ENCODE assay signal across 8 cellular contexts in genomic region chr9:128419061-128419925, GRCh38. TPM values are rescaled to one million over a fixed set of nuclear protein-coding genes. Genes with fewer than 3 reads are reported as not detected.
DNase-seq lines count a peak whose midpoint lies in the region; ATAC-seq, FAIRE-seq and TF ChIP-seq lines count a peak whose summit lies in the region.

No MANE protein-coding gene starts in this region.

- no peak for ATAC-seq in CD4-positive, alpha-beta T cell (ENCODE audit: poor library complexity)
- ATAC-seq in activated naive CD8-positive, alpha-beta T cell treated with anti-CD3 and anti-CD28 coated beads, Interleukin-2, amount 10 ng/mL, durations not matched to agents 7 days and 5 days (ENCODE audit: low read depth), result no peak
- no peak for ATAC-seq in left lobe of liver

- no peak overlapping the region for H3K27ac ChIP-seq in CD4-positive, alpha-beta T cell (ENCODE audit: low read depth, low read length)
- H3K27ac ChIP-seq in keratinocyte (ENCODE audit: control insufficient read depth, insufficient read depth, low read length) (no peak overlapping the region), uterus (peak overlapping the region; percentile 78 to 93)

- H3K36me3 Mint-ChIP-seq in CD4-positive, alpha-beta T cell (ENCODE audit: low read depth), result no peaks in the 10 kb centered on the region
- H3K36me3 Mint-ChIP-seq in activated naive CD8-positive, alpha-beta T cell treated with anti-CD3 and anti-CD28 coated beads, Interleukin-2, amount 10 ng/mL, durations not matched to agents 7 days and 5 days, result no peaks in the 10 kb centered on the region

- no peaks in the 10 kb centered on the region for H3K9me3 ChIP-seq in CD4-positive, alpha-beta T cell (ENCODE audit: control insufficient read depth, low read length)
- H3K9me3 ChIP-seq in keratinocyte (ENCODE audit: control insufficient read depth, low read depth, low read length) (no peaks in the 10 kb centered on the region), uterus (no peaks in the 10 kb centered on the region), MG63 (no peaks in the 10 kb centered on the region)

- CTCF ChIA-PET in CD4-positive, alpha-beta T cell (lab: Charles Lee), result interaction anchor here (1.0 to 2.5 kb wide), 6 partner anchors 8 to 399 kb away, joined by 3 to 18 read pairs (median 4); partner anchors contain the start of genes ENDOG and URM1

- H4K20me1 ChIP-seq in keratinocyte (ENCODE audit: control insufficient read depth, extremely low read depth, insufficient read depth, low read length), result no peaks in the 10 kb centered on the region

- peaks cover 0 to under 1% of the 10 kb centered on the region in 2 experiments for H3K36me3 ChIP-seq in keratinocyte (ENCODE audit: control insufficient read depth in 2 of 2, extremely low read depth in 1 of 2, insufficient read depth in 2 of 2, low read length in 2 of 2)
- H3K36me3 ChIP-seq in uterus, result no peaks in the 10 kb centered on the region
- H3K36me3 ChIP-seq in MG63, result no peaks in the 10 kb centered on the region

- no peak for TF ChIP-seq POLR2A in uterus (IDR thresholded peaks at IDR 0.05)

- dilution Hi-C loops in keratinocyte (cut with MboI; ENCODE audit: extremely low pct_ligation_motif_present, low sequenced_read_pairs), result no loop called here

- peaks cover 47% of the 10 kb centered on the region for H3K27me3 ChIP-seq in CD4-positive, alpha-beta T cell (ENCODE audit: control insufficient read depth, insufficient read depth, low read length)
- H3K27me3 ChIP-seq in keratinocyte (ENCODE audit: control insufficient read depth, extremely low read depth, insufficient read depth, low read length) (no peaks in the 10 kb centered on the region), uterus (peaks cover 0 to 3% of the 10 kb centered on the region in 2 donors), MG63 (no peaks in the 10 kb centered on the region)

- no peaks in the 10 kb centered on the region for H3K9me3 Mint-ChIP-seq in CD4-positive, alpha-beta T cell
- no peaks in the 10 kb centered on the region for H3K9me3 Mint-ChIP-seq in activated naive CD8-positive, alpha-beta T cell treated with anti-CD3 and anti-CD28 coated beads, Interleukin-2, amount 10 ng/mL, durations not matched to agents 7 days and 5 days

- peak overlapping the region; percentile 72 for H3K4me2 ChIP-seq in keratinocyte (ENCODE audit: control insufficient read depth, extremely low read depth, insufficient read depth, low read depth, low read length)

- H3K4me3 ChIP-seq in Jurkat, Clone E6-1 (ENCODE audit: low read length), result peak overlapping the region; percentile 62; the same call in 1 of the 2 replicates
- H3K4me3 ChIP-seq in keratinocyte (ENCODE audit: control insufficient read depth in 2 of 3, extremely low read depth in 1 of 3, insufficient read depth in 2 of 3, low read depth in 1 of 3, low read length in 3 of 3), result peak overlapping the region in 1 of 3 experiments; percentile 31
- H3K4me3 ChIP-seq in uterus, result peak overlapping the region; percentile 63 to 94
- H3K4me3 ChIP-seq in MG63, result no peak overlapping the region; the same call in 1 of the 2 replicates

- no peak for FAIRE-seq in keratinocyte (lab: Jason Lieb, UNC)
- FAIRE-seq in urothelium cell line (lab: Jason Lieb, UNC), result no peak

- POLR2A ChIA-PET in CD4-positive, alpha-beta T cell (lab: Charles Lee), result interaction anchor here (1.2 to 1.5 kb wide), 3 partner anchors 48 to 133 kb away, joined by 4 to 8 read pairs (median 7); partner anchors contain the start of genes SPTAN1 and URM1
- POLR2A ChIA-PET in activated naive CD8-positive, alpha-beta T cell treated with anti-CD3 and anti-CD28 coated beads, Interleukin-2, amount 10 ng/mL, durations not matched to agents 7 days and 5 days (lab: Charles Lee), result interaction anchor here (0.7 to 1.5 kb wide), 6 partner anchors 30 to 134 kb away, joined by 3 to 11 read pairs (median 3); partner anchors contain the start of gene URM1

- no peaks in the 10 kb centered on the region for H3K79me2 ChIP-seq in keratinocyte (ENCODE audit: control insufficient read depth, insufficient read depth, low read length)

- TF ChIP-seq CTCF in CD4-positive, alpha-beta T cell (IDR thresholded peaks at IDR 0.05), result no peak
- TF ChIP-seq CTCF in keratinocyte (optimal IDR thresholded peaks at IDR 0.05 in 1 of 3, IDR thresholded peaks at IDR 0.05 in 1 of 3, conservative IDR thresholded peaks at IDR 0.05 in 1 of 3; ENCODE audit: extremely low read depth in 1 of 3, insufficient read depth in 2 of 3, low read length in 3 of 3), result no peak
- TF ChIP-seq CTCF in uterus (IDR thresholded peaks at IDR 0.05), result no peak

- no peak overlapping the region for H3K27ac Mint-ChIP-seq in CD4-positive, alpha-beta T cell
- no peak overlapping the region for H3K27ac Mint-ChIP-seq in activated naive CD8-positive, alpha-beta T cell treated with anti-CD3 and anti-CD28 coated beads, Interleukin-2, amount 10 ng/mL, durations not matched to agents 7 days and 5 days

- peak overlapping the region; percentile 4 for H3K9ac ChIP-seq in keratinocyte (ENCODE audit: control insufficient read depth, extremely low read depth, insufficient read depth, low read length)

- peaks cover 37% of the 10 kb centered on the region for H3K4me1 ChIP-seq in keratinocyte (ENCODE audit: control insufficient read depth, extremely low read depth, insufficient read depth, low read length)
- H3K4me1 ChIP-seq in uterus, result peaks cover 0 to 6% of the 10 kb centered on the region in 2 donors

- H3K9me1 ChIP-seq in keratinocyte (ENCODE audit: control insufficient read depth, extremely low read depth, insufficient read depth, low read length), result no peaks in the 10 kb centered on the region

- peaks cover 12% of the 10 kb centered on the region for H3K4me1 Mint-ChIP-seq in CD4-positive, alpha-beta T cell (ENCODE audit: low read depth)
- H3K4me1 Mint-ChIP-seq in activated naive CD8-positive, alpha-beta T cell treated with anti-CD3 and anti-CD28 coated beads, Interleukin-2, amount 10 ng/mL, durations not matched to agents 7 days and 5 days, result peaks cover 16% of the 10 kb centered on the region

- DNase-seq in CD4-positive, alpha-beta T cell, result no peak
- DNase-seq in Jurkat, Clone E6-1 (ENCODE audit: low read depth, low spot score), result no peak
- no peak for DNase-seq in activated naive CD8-positive, alpha-beta T cell treated with anti-CD3 and anti-CD28 coated beads, Interleukin-2, amount 10 ng/mL, durations not matched to agents 7 days and 5 days
- DNase-seq in keratinocyte (ENCODE audit: low read depth, low spot score), result no peak
- peak; percentile 21 to 37 for DNase-seq in uterus
- DNase-seq in MG63, result no peak
- DNase-seq in urothelium cell line (ENCODE audit: low spot score), result no peak
- DNase-seq in left lobe of liver (ENCODE audit: low spot score), result no peak

- H2AFZ ChIP-seq in keratinocyte (ENCODE audit: control insufficient read depth, low read length), result peak overlapping the region; percentile 75

- intact Hi-C loops in CD4-positive, alpha-beta T cell (cut with DNase I, micrococcal nuclease), result no loop called here
- intact Hi-C loops in uterus (cut with DNase I; ENCODE audit: low total_unique reads), result no loop called here

- H3K4me3 Mint-ChIP-seq in CD4-positive, alpha-beta T cell, result peak overlapping the region; percentile 80
- H3K4me3 Mint-ChIP-seq in activated naive CD8-positive, alpha-beta T cell treated with anti-CD3 and anti-CD28 coated beads, Interleukin-2, amount 10 ng/mL, durations not matched to agents 7 days and 5 days, result peak overlapping the region; percentile 76

- H3K27me3 Mint-ChIP-seq in CD4-positive, alpha-beta T cell, result peaks cover 45% of the 10 kb centered on the region
- H3K27me3 Mint-ChIP-seq in activated naive CD8-positive, alpha-beta T cell treated with anti-CD3 and anti-CD28 coated beads, Interleukin-2, amount 10 ng/mL, durations not matched to agents 7 days and 5 days, result peaks cover 49% of the 10 kb centered on the region

RNA-seq across cellular contexts. Expression of gene CERCAM, which starts 1.4 kb away (rescaled TPM):
- under 1 TPM; 0.30 to 0.31 TPM for total RNA-seq in CD4-positive, alpha-beta T cell
- polyA plus RNA-seq in Jurkat, Clone E6-1 (2012; ENCODE audit: insufficient read depth, insufficient read length), result 15.0 TPM
- 1 to 10 TPM; 3.5 to 3.7 TPM for total RNA-seq in activated naive CD8-positive, alpha-beta T cell treated with anti-CD3 and anti-CD28 coated beads, Interleukin-2, amount 10 ng/mL, durations not matched to agents 7 days and 5 days
- polyA plus RNA-seq in keratinocyte, result 15.9 to 39.7 TPM (median 25.9 TPM) in 3 replicates
- polyA plus RNA-seq in keratinocyte (2011; ENCODE audit: low read depth), result 11.3 TPM
- polyA plus RNA-seq in keratinocyte (2011; cell fraction: cytosol; rRNA removed), result 15.2 and 27.3 TPM in 2 replicates
- polyA plus RNA-seq in keratinocyte (2011; cell fraction: nucleus; rRNA removed), result 32.0 and 44.1 TPM in 2 replicates
- 12.0 and 23.8 TPM in 2 replicates for polyA plus RNA-seq in keratinocyte (2012; ENCODE audit: low replicate concordance)
- 10.1 to 38.8 TPM (median 35.6 TPM) in 3 replicates for polyA minus RNA-seq in keratinocyte
- 57.9 TPM for polyA minus RNA-seq in keratinocyte (2011; cell fraction: cytosol; rRNA and poly(A)+ RNA removed)
- 35.7 and 36.8 TPM in 2 replicates for polyA minus RNA-seq in keratinocyte (2011; cell fraction: nucleus; rRNA and poly(A)+ RNA removed)
- total RNA-seq in uterus, result 10 to 100 TPM; 25.1 to 70.7 (median 39.8) TPM
- total RNA-seq in MG63 (2014; rRNA removed; shearing (Covaris generic); ENCODE audit: low replicate concordance), result 8.9 and 10.4 TPM in 2 replicates
- total RNA-seq in left lobe of liver, result 1.0 TPM

RNA-seq across cellular contexts. Expression of gene ODF2, which starts 36.5 kb away (rescaled TPM):
- total RNA-seq in CD4-positive, alpha-beta T cell, result 10 to 100 TPM; 18.3 to 21.3 TPM
- 86.2 TPM for polyA plus RNA-seq in Jurkat, Clone E6-1 (2012; ENCODE audit: insufficient read depth, insufficient read length)
- total RNA-seq in activated naive CD8-positive, alpha-beta T cell treated with anti-CD3 and anti-CD28 coated beads, Interleukin-2, amount 10 ng/mL, durations not matched to agents 7 days and 5 days, result 10 to 100 TPM; 64.9 to 65.0 TPM
- 6.6 to 16.3 TPM (median 14.0 TPM) in 3 replicates for polyA plus RNA-seq in keratinocyte
- polyA plus RNA-seq in keratinocyte (2011; ENCODE audit: low read depth), result 22.3 TPM
- polyA plus RNA-seq in keratinocyte (2011; cell fraction: cytosol; rRNA removed), result 10.0 and 12.1 TPM in 2 replicates
- polyA plus RNA-seq in keratinocyte (2011; cell fraction: nucleus; rRNA removed), result 41.3 and 42.1 TPM in 2 replicates
- 10.4 and 22.4 TPM in 2 replicates for polyA plus RNA-seq in keratinocyte (2012; ENCODE audit: low replicate concordance)
- polyA minus RNA-seq in keratinocyte, result 4.6 to 13.2 TPM (median 12.5 TPM) in 3 replicates
- 5.9 TPM for polyA minus RNA-seq in keratinocyte (2011; cell fraction: cytosol; rRNA and poly(A)+ RNA removed)
- polyA minus RNA-seq in keratinocyte (2011; cell fraction: nucleus; rRNA and poly(A)+ RNA removed), result 6.0 and 9.5 TPM in 2 replicates
- 10 to 100 TPM; 14.4 to 37.3 (median 25.9) TPM for total RNA-seq in uterus
- 28.3 and 46.9 TPM in 2 replicates for total RNA-seq in MG63 (2014; rRNA removed; shearing (Covaris generic); ENCODE audit: low replicate concordance)
- 6.6 TPM for total RNA-seq in left lobe of liver

RNA-seq across cellular contexts. Expression of gene URM1, which starts 48.1 kb away (rescaled TPM):
- total RNA-seq in CD4-positive, alpha-beta T cell, result 10 to 100 TPM; 28.4 to 28.8 TPM
- polyA plus RNA-seq in Jurkat, Clone E6-1 (2012; ENCODE audit: insufficient read depth, insufficient read length), result 83.5 TPM
- total RNA-seq in activated naive CD8-positive, alpha-beta T cell treated with anti-CD3 and anti-CD28 coated beads, Interleukin-2, amount 10 ng/mL, durations not matched to agents 7 days and 5 days, result 10 to 100 TPM; 60.7 to 63.4 TPM
- polyA plus RNA-seq in keratinocyte, result 29.1 to 32.4 TPM (median 31.1 TPM) in 3 replicates
- polyA plus RNA-seq in keratinocyte (2011; ENCODE audit: low read depth), result 16.3 TPM
- polyA plus RNA-seq in keratinocyte (2011; cell fraction: cytosol; rRNA removed), result 36.1 and 42.7 TPM in 2 replicates
- polyA plus RNA-seq in keratinocyte (2011; cell fraction: nucleus; rRNA removed), result 26.5 and 29.4 TPM in 2 replicates
- polyA plus RNA-seq in keratinocyte (2012; ENCODE audit: low replicate concordance), result 32.5 and 33.6 TPM in 2 replicates
- polyA minus RNA-seq in keratinocyte, result 28.4 to 49.4 TPM (median 35.9 TPM) in 3 replicates
- 29.2 TPM for polyA minus RNA-seq in keratinocyte (2011; cell fraction: cytosol; rRNA and poly(A)+ RNA removed)
- 6.3 and 6.9 TPM in 2 replicates for polyA minus RNA-seq in keratinocyte (2011; cell fraction: nucleus; rRNA and poly(A)+ RNA removed)
- 10 to 100 TPM in 3 of 4 donors, 1 to 10 TPM in 1; 6.7 to 32.0 (median 22.4) TPM for total RNA-seq in uterus
- total RNA-seq in MG63 (2014; rRNA removed; shearing (Covaris generic); ENCODE audit: low replicate concordance), result 98.8 and 101 TPM in 2 replicates
- 24.6 TPM for total RNA-seq in left lobe of liver

Comparison
In these comparisons a context has a peak if more than half of its experiments do, and no peak if none do; other contexts are left out.
1. DNase-seq: peak in uterus (2 of 2); none in CD4-positive, alpha-beta T cell (0 of 10), Jurkat, Clone E6-1 (single experiment), activated naive CD8-positive, alpha-beta T cell treated with anti-CD3 and anti-CD28 coated beads, Interleukin-2, amount 10 ng/mL, durations not matched to agents 7 days and 5 days (single experiment), keratinocyte (single experiment), MG63 (single experiment), urothelium cell line (single experiment) and left lobe of liver (single experiment).
2. H3K27ac ChIP-seq: peak in uterus (2 of 2); none in CD4-positive, alpha-beta T cell (single experiment) and keratinocyte (single experiment).